ENCODE assay signal across 8 cellular contexts in the genomic region with DNA sequence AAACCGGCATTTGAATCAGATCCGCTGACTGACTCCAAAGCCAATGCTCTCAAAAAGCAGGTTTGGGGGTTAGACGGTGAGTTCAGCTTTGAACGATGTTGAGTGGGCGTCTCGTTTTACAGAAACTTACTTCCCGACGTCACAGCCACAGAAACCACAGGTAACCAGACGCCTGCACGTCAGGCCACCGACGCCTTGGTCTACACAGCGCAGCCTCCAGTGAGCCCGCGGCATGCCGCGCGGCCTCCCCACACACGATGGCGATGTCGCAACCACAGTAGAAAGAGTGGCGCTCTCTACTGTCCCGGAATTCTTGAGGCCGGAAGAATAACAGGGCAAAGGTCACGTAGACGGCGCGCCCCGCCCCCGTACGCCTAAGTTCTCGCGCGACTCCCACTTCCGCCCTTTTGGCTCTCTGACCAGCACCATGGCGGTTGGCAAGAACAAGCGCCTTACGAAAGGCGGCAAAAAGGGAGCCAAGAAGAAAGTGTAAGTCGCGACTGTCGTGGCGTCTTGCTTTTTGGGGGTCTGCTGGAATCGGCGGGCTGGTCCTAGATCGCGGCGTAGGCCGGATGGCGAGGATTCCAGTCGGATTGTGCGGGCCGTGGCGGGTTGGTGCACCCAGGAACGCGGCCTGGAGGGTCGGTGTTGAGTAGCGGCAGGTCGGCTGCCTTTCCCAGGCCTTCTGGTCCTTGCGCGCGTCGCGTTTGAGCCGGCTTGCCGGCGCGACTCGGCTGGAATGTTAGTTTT. TPM values are rescaled to one million over a fixed set of nuclear protein-coding genes. Genes with fewer than 3 reads are reported as not detected.
DNase-seq lines count a peak whose midpoint lies in the region; ATAC-seq and TF ChIP-seq lines count a peak whose summit lies in the region.

Gene RPS3A (plus strand): TSS at position 403 of the 750 bp plus-strand sequence. CDS start 25 bp downstream, at position 428.

- H3K4me1 ChIP-seq in mucosa of stomach (ENCODE audit: control insufficient read depth, insufficient read depth, low read length) = peaks cover 17% of the 10 kb centered on the region

- H3K27me3 ChIP-seq in mucosa of stomach (ENCODE audit: control insufficient read depth, insufficient read depth, low read length) = no peaks in the 10 kb centered on the region

- H3K27me3 Mint-ChIP-seq in IgD-negative memory B cell = no peaks in the 10 kb centered on the region

- peak within 1 kb of the TSS; percentile 90 to 99 (median 96) for H3K4me3 Mint-ChIP-seq in IgD-negative memory B cell

- peaks cover 6% of the 10 kb centered on the region for H3K36me3 Mint-ChIP-seq in IgD-negative memory B cell

- peak within 1 kb of the TSS; percentile 87 to 100 (median 99) for H3K27ac Mint-ChIP-seq in IgD-negative memory B cell

- no peaks in the 10 kb centered on the region for H3K36me3 ChIP-seq in mucosa of stomach (ENCODE audit: control insufficient read depth, insufficient read depth, low read length)

- peak within 1 kb of the TSS; percentile 89 for H3K9ac ChIP-seq in mucosa of stomach (ENCODE audit: low read length)

- H3K4me3 ChIP-seq in epithelial cell of proximal tubule (ENCODE audit: low read depth, low read length) = peak within 1 kb of the TSS; percentile 76
- peak within 1 kb of the TSS; percentile 82 for H3K4me3 ChIP-seq in mucosa of stomach (ENCODE audit: low read length)

- peaks cover 22% of the 10 kb centered on the region in 3 donors for H3K4me1 Mint-ChIP-seq in IgD-negative memory B cell

- peak; percentile 77 for TF ChIP-seq CTCF in epithelial cell of proximal tubule (conservative IDR thresholded peaks at IDR 0.05; ENCODE audit: low read depth, low read length)

- no peaks in the 10 kb centered on the region for H3K9me3 ChIP-seq in mucosa of stomach (ENCODE audit: control insufficient read depth, low read length)

- peak; percentile 97 for DNase-seq in DMS153 (lab: John Stamatoyannopoulos, UW)
- peak; percentile 94 for DNase-seq in OCI-M2 (lab: John Stamatoyannopoulos, UW; ENCODE audit: unreplicated experiment)
- peak; percentile 98 for DNase-seq in activated T-cell treated with anti-CD3 and anti-CD28 coated beads for 48 hours (ENCODE audit: low read depth)
- peak; percentile 82 for DNase-seq in epithelial cell of proximal tubule (ENCODE audit: low read depth)
- peak; percentile 93 for DNase-seq in stimulated activated CD8-positive, alpha-beta memory T cell treated with anti-CD3 and anti-CD28 coated beads, Interleukin-7, amount 100 ng/mL, for 24 hours (ENCODE audit: low read depth)

- peaks cover 0 to 3% (median 0%) of the 10 kb centered on the region in 3 donors for H3K9me3 Mint-ChIP-seq in IgD-negative memory B cell

- peak; percentile 97 for ATAC-seq in GM21528 (IDR thresholded peaks at IDR 0.05; ENCODE audit: low FRiP score, unreplicated experiment)

RNA-seq across cellular contexts. Expression of gene RPS3A, which starts in this region (rescaled TPM):
- 3,955 TPM for polyA plus RNA-seq in IgD-negative memory B cell
- total RNA-seq in epithelial cell of proximal tubule = 3,250 and 3,667 TPM in 2 replicates

Comparison
In these comparisons a context has a peak if more than half of its experiments do, and no peak if none do; other contexts are left out.
1. Peak in every context shown above with its lines: DNase-seq, ATAC-seq and H3K4me3 ChIP-seq.